ENCODE assay signal across 9 cellular contexts in genomic region chr9:77647659-77648457, GRCh38. TPM values are rescaled to one million over a fixed set of nuclear protein-coding genes. Genes with fewer than 3 reads are reported as not detected.
A peak's percentile ranks its signal among the peaks of the same experiment; 100 is the strongest.
DNase-seq lines count a peak whose midpoint lies in the region; ATAC-seq, FAIRE-seq and TF ChIP-seq lines count a peak whose summit lies in the region.
"Had no signal": no experiment of that assay in that cellular context is flagged by ENCODE, and none has a peak within 500 bp of the region (broad histone marks: within the 10 kb centered on the region; RNA-seq: fewer than 3 reads in every experiment).

TSS of gene GNA14 (minus strand) at chr9:77648322. CDS start at chr9:77647793, 529 bp downstream.

- no peaks in the 10 kb centered on the region for H3K36me3 Mint-ChIP-seq in activated T-cell treated with anti-CD3 and anti-CD28 coated beads, Interleukin-2, amount 50 U/mL, for 24 hours (ENCODE audit: low read depth)

- intact Hi-C loops in HepG2 (cut with micrococcal nuclease; ENCODE audit: unreplicated experiment) = no loop called here

- BruUV-seq in HepG2 (replicated peaks; lab: Mats Ljungman, UMichigan) = no TSS peak

- TF ChIP-seq CTCF in choroid plexus epithelial cell (conservative IDR thresholded peaks at IDR 0.05; ENCODE audit: low read depth, low read length) = no peak
- TF ChIP-seq CTCF in HepG2 (CRISPR knock-in tag; IDR thresholded peaks at IDR 0.05) = no peak

- no peak; the same call in 1 of the 3 replicates for ATAC-seq in HepG2
- ATAC-seq in HG02623 (IDR thresholded peaks at IDR 0.05; ENCODE audit: unreplicated experiment) = no peak
- no peak for ATAC-seq in GM21360 (IDR thresholded peaks at IDR 0.05; ENCODE audit: unreplicated experiment)

- peak within 1 kb of the TSS; percentile 0 for H2AFZ ChIP-seq in HepG2 (ENCODE audit: low read length)

- peak; percentile 35 for DNase-seq in activated T-cell treated with anti-CD3 and anti-CD28 coated beads, Interleukin-2, amount 50 U/mL, for 24 hours
- DNase-seq in activated T-cell treated with anti-CD3 and anti-CD28 coated beads for 4 hours (no peak), choroid plexus epithelial cell (ENCODE audit: low read depth) (peak; percentile 23), HepG2 (ENCODE audit: low spot score) (no peak), NCI-H146 treated with DMSO at 0.1 percent for 48 hours (lab: John Stamatoyannopoulos, UW; ENCODE audit: unreplicated experiment) (no peak)

- POLR2A ChIA-PET in HepG2 (lab: Yijun Ruan, JAX) = no interaction called here

- TF ChIP-seq EP300 in HepG2 (IDR thresholded peaks at IDR 0.05; ENCODE audit: low read depth in 2 of 2, low read length in 2 of 2) (no peak), HepG2 (CRISPR knock-in tag; IDR thresholded peaks at IDR 0.05; ENCODE audit: borderline replicate concordance) (no peak)

- no peaks in the 10 kb centered on the region for H3K9me3 Mint-ChIP-seq in activated T-cell treated with anti-CD3 and anti-CD28 coated beads, Interleukin-2, amount 50 U/mL, for 24 hours

- no peaks in the 10 kb centered on the region for H4K20me1 ChIP-seq in HepG2 (ENCODE audit: insufficient read depth, low read length)

- no peaks in the 10 kb centered on the region for H3K9me3 ChIP-seq in HepG2 (ENCODE audit: low read length)
- H3K9me3 ChIP-seq in thymus (ENCODE audit: control insufficient read depth) = no peaks in the 10 kb centered on the region

- no peak within 1 kb of the TSS for H3K27ac Mint-ChIP-seq in activated T-cell treated with anti-CD3 and anti-CD28 coated beads, Interleukin-2, amount 50 U/mL, for 24 hours

- CTCF ChIA-PET in HepG2 (lab: Yijun Ruan, JAX; ENCODE audit: low intra/inter-chr PET ratio, low total read pairs) = no interaction called here

- no peaks in the 10 kb centered on the region for H3K79me2 ChIP-seq in HepG2 (ENCODE audit: insufficient read depth, low read length)

- H3K4me1 ChIP-seq in HepG2 (ENCODE audit: insufficient read depth, low read length) = no peaks in the 10 kb centered on the region
- H3K4me1 ChIP-seq in thymus (ENCODE audit: control insufficient read depth, insufficient read depth, low read length) = peaks cover 5% of the 10 kb centered on the region

- H3K27ac ChIP-seq in HepG2 (ENCODE audit: extremely low read length, insufficient read depth, low read length) (no peak within 1 kb of the TSS), thymus (ENCODE audit: low read depth) (no peak within 1 kb of the TSS)

- peaks cover 16% of the 10 kb centered on the region for H3K4me1 Mint-ChIP-seq in activated T-cell treated with anti-CD3 and anti-CD28 coated beads, Interleukin-2, amount 50 U/mL, for 24 hours (ENCODE audit: low read depth)

- H3K36me3 ChIP-seq in HepG2 (replicated peaks in 1 of 2; ENCODE audit: control insufficient read depth in 1 of 2, insufficient read depth in 2 of 2, low read length in 2 of 2) = no peaks in the 10 kb centered on the region
- no peaks in the 10 kb centered on the region for H3K36me3 ChIP-seq in thymus (ENCODE audit: control insufficient read depth, insufficient read depth)

- H3K4me2 ChIP-seq in HepG2 (ENCODE audit: low read depth, low read length) = peak within 1 kb of the TSS; percentile 70

- peaks cover 60% of the 10 kb centered on the region for H3K27me3 Mint-ChIP-seq in activated T-cell treated with anti-CD3 and anti-CD28 coated beads, Interleukin-2, amount 50 U/mL, for 24 hours

- H3K27me3 ChIP-seq in HepG2 (ENCODE audit: control insufficient read depth in 1 of 2, insufficient read depth in 2 of 2, low read length in 2 of 2) = peaks cover 0 to 26% of the 10 kb centered on the region in 2 experiments; a peak in 3 of 5 replicates
- H3K27me3 ChIP-seq in thymus (ENCODE audit: control insufficient read depth, insufficient read depth) = peaks cover 41% of the 10 kb centered on the region

- 73% methylated on average over 64 of the region's 69 CpGs for WGBS in HepG2 (ENCODE audit: low lambda C conversion rate)
- WGBS in thymus = 4% methylated on average over 69 of the region's 69 CpGs

- TF ChIP-seq RAD21 in HepG2 (CRISPR knock-in tag; IDR thresholded peaks at IDR 0.05) = no peak

- H3K4me3 ChIP-seq in choroid plexus epithelial cell (ENCODE audit: low read depth, low read length) = peak within 1 kb of the TSS; percentile 59
- H3K4me3 ChIP-seq in HepG2 (replicated peaks in 1 of 3; ENCODE audit: insufficient read depth in 1 of 3, low read depth in 2 of 3, low read length in 3 of 3) = peak within 1 kb of the TSS; percentile 40 to 67 (median 50); a peak in 5 of 6 replicates
- H3K4me3 ChIP-seq in thymus (ENCODE audit: low read length) = peak within 1 kb of the TSS; percentile 38

- no peak within 1 kb of the TSS for H3K9ac ChIP-seq in HepG2 (ENCODE audit: insufficient read depth, low read depth, low read length)

- in situ Hi-C loops in HepG2 (cut with HindIII; ENCODE audit: extremely low pct_ligation_motif_present, low pct_unique_long_range_greater_than_20kb) = no loop called here

- peak within 1 kb of the TSS; percentile 70 for H3K4me3 Mint-ChIP-seq in activated T-cell treated with anti-CD3 and anti-CD28 coated beads, Interleukin-2, amount 50 U/mL, for 24 hours

- no peak for TF ChIP-seq POLR2A in HepG2 (IDR thresholded peaks at IDR 0.05; ENCODE audit: insufficient read depth in 1 of 2, low read depth in 2 of 2, low read length in 2 of 2)

- FAIRE-seq in HepG2 (lab: Jason Lieb, UNC) = no peak

TF ChIP-seq in HepG2, 621 proteins besides CTCF, POLR2A, EP300 and RAD21:
- TF ChIP-seq HDAC1 (CRISPR knock-in tag; IDR thresholded peaks at IDR 0.05) (0 out of 2 replicates have a peak, but pooled peaks have one; percentile 15), ZNF775 (CRISPR knock-in tag; IDR thresholded peaks at IDR 0.05; ENCODE audit: borderline replicate concordance) (no peak)
TF ChIP-seq in HepG2: peak in this region for 1.

RNA-seq across cellular contexts. Expression of gene GNA14, which starts in this region (rescaled TPM):
- not detected in 2 replicates for total RNA-seq in HepG2 (2016; rRNA removed; fragmentation: Illumina TruSeq; extraction: Trizol)
- not detected in 2 replicates for total RNA-seq in HepG2 (2016; cell fraction: cytosol; rRNA removed; fragmentation: Illumina TruSeq; extraction: Trizol; ENCODE audit: low read depth)
- not detected in 2 replicates for total RNA-seq in HepG2 (2016; cell fraction: insoluble cytoplasmic fraction; rRNA removed; fragmentation: Illumina TruSeq; extraction: Trizol)
- total RNA-seq in HepG2 (2016; cell fraction: membrane; rRNA removed; fragmentation: Illumina TruSeq; extraction: Trizol) = not detected in 2 replicates
- not detected in 2 replicates for total RNA-seq in HepG2 (2016; cell fraction: nucleus; rRNA removed; fragmentation: Illumina TruSeq; extraction: Trizol)
- not detected in 2 replicates for polyA plus RNA-seq in HepG2 (2011; rRNA removed)
- polyA plus RNA-seq in HepG2 (2011; cell fraction: cytosol; rRNA removed) = 0.04 and 0.09 TPM in 2 replicates
- polyA plus RNA-seq in HepG2 (2011; cell fraction: nucleus; rRNA removed) = 0.06 and 0.09 TPM in 2 replicates
- polyA plus RNA-seq in HepG2 (2012) = not detected in 2 replicates
- not detected in 2 replicates for polyA plus RNA-seq in HepG2 (2016; cell fraction: cytosol; fragmentation: Illumina TruSeq; extraction: Trizol; ENCODE audit: low read depth)
- 0.09 TPM in 1 of 2 replicates, not detected in the other for polyA plus RNA-seq in HepG2 (2016; cell fraction: insoluble cytoplasmic fraction; fragmentation: Illumina TruSeq; extraction: Trizol; ENCODE audit: low read depth)
- not detected in 2 replicates for polyA plus RNA-seq in HepG2 (2016; cell fraction: membrane; fragmentation: Illumina TruSeq; extraction: Trizol; ENCODE audit: low read depth)
- polyA plus RNA-seq in HepG2 (2016; cell fraction: nucleus; fragmentation: Illumina TruSeq; extraction: Trizol; ENCODE audit: insufficient read depth, low read depth) = not detected in 2 replicates
- polyA minus RNA-seq in HepG2 (2011; rRNA and poly(A)+ RNA removed; ENCODE audit: low replicate concordance) = not detected in 2 replicates
- polyA minus RNA-seq in HepG2 (2011; cell fraction: cytosol; rRNA and poly(A)+ RNA removed) = not detected in 2 replicates
- not detected in 2 replicates for polyA minus RNA-seq in HepG2 (2011; cell fraction: nucleus; rRNA and poly(A)+ RNA removed)
- polyA plus RNA-seq in thymus = 1.4 TPM
- total RNA-seq: T-helper 2 cell treated with Interferon-gamma antibody and Interleukin-4, amounts not matched to agents 100 ng/mL and 5 ng/mL, for 36 hours had no signal

Comparison
In these comparisons a context has a peak if more than half of its experiments do, and no peak if none do; other contexts are left out.
1. DNase-seq: peak in activated T-cell treated with anti-CD3 and anti-CD28 coated beads, Interleukin-2, amount 50 U/mL, for 24 hours (single experiment) and choroid plexus epithelial cell (single experiment); none in activated T-cell treated with anti-CD3 and anti-CD28 coated beads for 4 hours (single experiment), HepG2 (single experiment) and NCI-H146 treated with DMSO at 0.1 percent for 48 hours (single experiment).
2. Peak in every context shown above with its lines, with median percentiles within 50 percentile points of each other: H3K4me3 ChIP-seq.